ENCODE assay signal across 33 cellular contexts in genomic region chr6:91631227-91631626, GRCh38.
"Had no signal": no experiment of that assay in that cellular context is flagged by ENCODE, and none has a peak within 500 bp of the region (broad histone marks: within the 10 kb centered on the region; RNA-seq: fewer than 3 reads in every experiment).

No MANE protein-coding gene starts in this region.

- H3K27ac ChIP-seq: KMS-11 had no signal

- H3K27me3 ChIP-seq: MG63 had no signal

- H3K4me2 ChIP-seq: KMS-11 had no signal

- DNase-seq: Karpas-422, Kasumi-1, MG63, MM.1S, MV-4-11, NCI-H1048, NCI-H1092, NCI-H1092 treated with DMSO at 0.1 percent for 48 hours, NCI-H1105, NCI-H1105 treated with DMSO at 0.1 percent for 48 hours, NCI-H1417 treated with DMSO at 0.1 percent for 48 hours, NCI-H1436, NCI-H1436 treated with DMSO at 0.1 percent for 48 hours, NCI-H146, NCI-H1694, NCI-H1694 treated with DMSO at 0.1 percent for 48 hours, NCI-H187, NCI-H187 treated with DMSO at 0.1 percent for 48 hours, NCI-H1930, NCI-H2029, NCI-H2029 treated with DMSO at 0.1 percent for 48 hours, NCI-H2081, NCI-H2081 treated with DMSO at 0.1 percent for 48 hours, NCI-H2107, NCI-H2171, NCI-H2171 treated with DMSO at 0.1 percent for 48 hours, NCI-H2227 treated with DMSO at 0.1 percent for 48 hours, NCI-H226, NCI-H345, NCI-H446, NCI-H446 treated with DMSO at 0.1 percent for 48 hours, NCI-H510A had no signal

- H3K9ac ChIP-seq: KMS-11 had no signal

- H3K4me3 ChIP-seq: MG63 had no signal

- H3K9me3 ChIP-seq: MG63 had no signal

- H3K36me3 ChIP-seq: MG63 had no signal
